In genomic region chr1:119713538-119714456, GRCh38 we compare ENCODE assay signal across 9 cellular contexts. TPM values are rescaled to one million over a fixed set of nuclear protein-coding genes. Genes with fewer than 3 reads are reported as not detected.
A peak's percentile ranks its signal among the peaks of the same experiment; 100 is the strongest.
DNase-seq lines count a peak whose midpoint lies in the region; ATAC-seq and TF ChIP-seq lines count a peak whose summit lies in the region.
"Had no signal": no experiment of that assay in that cellular context is flagged by ENCODE, and none has a peak within 500 bp of the region (broad histone marks: within the 10 kb centered on the region; RNA-seq: fewer than 3 reads in every experiment).

No MANE protein-coding gene starts in this region.

- H3K4me3 ChIP-seq in transverse colon, result no peak overlapping the region

- intact Hi-C loops in transverse colon (cut with DNase I; ENCODE audit: low total_unique reads), result no loop called here

- peak overlapping the region; percentile 41 to 81 (median 68) for H3K27ac ChIP-seq in transverse colon

- no peak for TF ChIP-seq CTCF in transverse colon (IDR thresholded peaks at IDR 0.05)

- no peak for TF ChIP-seq POLR2A in transverse colon (IDR thresholded peaks at IDR 0.05)

- ATAC-seq in GM19328 (IDR thresholded peaks at IDR 0.05; ENCODE audit: unreplicated experiment) (no peak), GM21447 (IDR thresholded peaks at IDR 0.05; ENCODE audit: unreplicated experiment) (no peak)

- H3K9me3 ChIP-seq in transverse colon, result no peaks in the 10 kb centered on the region

- WGBS in transverse colon (ENCODE audit: low coverage in 1 of 2), 2 donors, result 86 to 94% methylated on average over 2 to 8 of the region's 8 CpGs

- H3K36me3 ChIP-seq in transverse colon, result no peaks in the 10 kb centered on the region

- in situ Hi-C loops in transverse colon (cut with MboI; ENCODE audit: low pct_ligation_motif_present in 1 of 4, low pct_unique_long_range_greater_than_20kb in 1 of 4, low sequenced_read_pairs in 3 of 4), result no loop called here

- peaks cover 5 to 27% (median 17%) of the 10 kb centered on the region in 4 donors for H3K4me1 ChIP-seq in transverse colon

- no peak for TF ChIP-seq EP300 in transverse colon (IDR thresholded peaks at IDR 0.05; ENCODE audit: low read depth)

- H3K27me3 ChIP-seq in transverse colon, result peaks cover 18% of the 10 kb centered on the region

- DNase-seq in D341Med (ENCODE audit: low spot score) (peak; percentile 51), NCI-H1105 treated with DMSO at 0.1 percent for 48 hours (lab: John Stamatoyannopoulos, UW) (peak; percentile 68), astrocyte of the hippocampus (ENCODE audit: low read depth, low spot score) (peak; percentile 28), iris pigment epithelial cell (ENCODE audit: low read depth) (peak; percentile 8), transverse colon (no peak), NCI-H1048 (lab: John Stamatoyannopoulos, UW) (no peak)

RNA-seq across cellular contexts. Expression of gene PHGDH, which starts 2.1 kb away (rescaled TPM):
- total RNA-seq in transverse colon, result 10 to 100 TPM in 1 of 4 donors, 1 to 10 TPM in 3; 4.2 to 11.9 (median 8.1) TPM

RNA-seq across cellular contexts. Expression of gene HMGCS2, which starts 54.9 kb away (rescaled TPM):
- total RNA-seq in transverse colon, result 1,000 to 10,000 TPM in 1 of 4 donors, 100 to 1,000 TPM in 2, 10 to 100 TPM in 1; 24.7 to 1,050 (median 278) TPM
- total RNA-seq: NCI-H460 had no signal

Comparison
In these comparisons a context has a peak if more than half of its experiments do, and no peak if none do; other contexts are left out.
1. DNase-seq: peak in D341Med (single experiment), NCI-H1105 treated with DMSO at 0.1 percent for 48 hours (single experiment), astrocyte of the hippocampus (single experiment) and iris pigment epithelial cell (single experiment); none in transverse colon (single experiment) and NCI-H1048 (single experiment).